In the genomic region with DNA sequence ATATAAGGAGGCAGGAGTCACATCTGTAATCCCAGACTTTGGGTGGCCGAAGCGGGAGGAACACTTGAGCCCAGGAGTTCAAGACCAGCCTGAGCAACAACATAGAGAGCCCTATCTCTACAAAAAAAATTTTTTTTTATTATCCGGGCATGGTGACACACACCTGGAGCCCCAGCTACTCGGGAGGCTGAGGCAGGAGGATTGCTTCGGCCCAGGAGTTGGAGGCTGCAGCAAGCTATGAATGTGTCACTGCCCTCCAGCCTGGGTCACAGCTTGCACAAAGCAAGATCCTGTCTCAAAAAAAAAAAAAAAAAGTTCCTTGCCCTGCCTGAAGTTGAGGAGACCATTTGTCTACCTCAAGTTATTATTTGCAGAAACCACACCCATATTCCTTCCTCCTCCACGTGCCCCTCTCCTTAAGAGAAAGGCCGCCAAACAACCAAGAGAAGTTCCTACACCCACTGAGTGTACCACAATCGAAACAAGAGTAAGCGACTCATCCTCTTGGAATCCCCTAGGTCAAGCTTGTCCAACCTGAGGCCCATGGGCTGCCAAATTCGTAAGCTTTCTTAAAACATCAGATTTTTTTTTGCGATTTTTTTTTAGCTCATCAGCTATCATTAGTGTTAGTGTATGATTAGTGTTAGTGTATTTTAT, we compare ENCODE assay signal across 11 cellular contexts. TPM values are rescaled to one million over a fixed set of nuclear protein-coding genes. Genes with fewer than 3 reads are reported as not detected.
DNase-seq lines count a peak whose midpoint lies in the region; ATAC-seq and TF ChIP-seq lines count a peak whose summit lies in the region.
"Had no signal": no experiment of that assay in that cellular context is flagged by ENCODE, and none has a peak within 500 bp of the region (broad histone marks: within the 10 kb centered on the region; RNA-seq: fewer than 3 reads in every experiment).

No MANE protein-coding gene starts in this region.

- no peaks in the 10 kb centered on the region for H3K9me3 ChIP-seq in CD4-positive, alpha-beta memory T cell (ENCODE audit: control insufficient read depth in 1 of 2, low read length in 2 of 2)
- H3K9me3 ChIP-seq in mucosa of descending colon: no peaks in the 10 kb centered on the region
- H3K9me3 ChIP-seq: thoracic aorta had no signal

- peaks cover 0 to 3% of the 10 kb centered on the region in 2 donors for H3K36me3 Mint-ChIP-seq in CD4-positive, alpha-beta memory T cell
- no peaks in the 10 kb centered on the region for H3K36me3 Mint-ChIP-seq in natural killer cell

- no peak overlapping the region for H3K4me3 ChIP-seq in CD4-positive, alpha-beta memory T cell (ENCODE audit: low read length in 2 of 2)
- H3K4me3 ChIP-seq in LNCaP clone FGC (ENCODE audit: low read depth, low read length) (peak overlapping the region; percentile 71), mucosa of descending colon (no peak overlapping the region)
- H3K4me3 ChIP-seq: thoracic aorta had no signal

- peaks cover 0 to 2% of the 10 kb centered on the region in 2 donors for H3K27me3 Mint-ChIP-seq in CD4-positive, alpha-beta memory T cell
- peaks cover 0 to 2% of the 10 kb centered on the region in 2 donors for H3K27me3 Mint-ChIP-seq in natural killer cell (ENCODE audit: low read depth in 2 of 2)

- H3K27me3 ChIP-seq in CD4-positive, alpha-beta memory T cell (ENCODE audit: insufficient read depth, low read length): no peaks in the 10 kb centered on the region

- H3K36me3 ChIP-seq in CD4-positive, alpha-beta memory T cell (ENCODE audit: insufficient read depth, low read length): no peaks in the 10 kb centered on the region
- no peaks in the 10 kb centered on the region for H3K36me3 ChIP-seq in mucosa of descending colon (ENCODE audit: low read depth)
- H3K36me3 ChIP-seq: thoracic aorta had no signal

- CTCF ChIA-PET in CD4-positive, alpha-beta memory T cell (lab: Charles Lee; ENCODE audit: partially characterized antibody): interaction anchor here (1.3 to 9.8 kb wide), 4 partner anchors 10 to 109 kb away, joined by 5 to 105 read pairs (median 68); no protein-coding TSS in a partner anchor

- ATAC-seq in natural killer cell: no peak
- ATAC-seq in GM21528 (IDR thresholded peaks at IDR 0.05; ENCODE audit: low FRiP score, unreplicated experiment): no peak
- ATAC-seq in SK-N-SH treated with all-trans-retinoic acid at 6 μM for 48 hours: no peak
- ATAC-seq in mucosa of descending colon: no peak
- ATAC-seq: esophagus mucosa had no signal

- POLR2A ChIA-PET in CD4-positive, alpha-beta memory T cell (lab: Charles Lee; ENCODE audit: partially characterized antibody): no interaction called here

- no peak overlapping the region for H3K27ac ChIP-seq in CD4-positive, alpha-beta memory T cell (ENCODE audit: low read depth, low read length)
- H3K27ac ChIP-seq: thoracic aorta had no signal

- no peak for DNase-seq in CD4-positive, alpha-beta memory T cell
- DNase-seq in LNCaP clone FGC (ENCODE audit: low read depth): no peak
- peak; percentile 57 for DNase-seq in astrocyte of the hippocampus (ENCODE audit: low read depth, low spot score)
- no peak for DNase-seq in natural killer cell
- DNase-seq in mucosa of descending colon: no peak
- no peak for DNase-seq in head of caudate nucleus
- DNase-seq: NCI-H1694 had no signal

- H3K9me3 Mint-ChIP-seq in CD4-positive, alpha-beta memory T cell: peaks cover 0 to 1% (median 0%) of the 10 kb centered on the region in 8 donors
- no peaks in the 10 kb centered on the region for H3K9me3 Mint-ChIP-seq in natural killer cell

- H3K4me3 Mint-ChIP-seq in CD4-positive, alpha-beta memory T cell: peak overlapping the region in 7 of 8 donors; percentile 82 to 93 (median 85)
- peak overlapping the region; percentile 74 for H3K4me3 Mint-ChIP-seq in natural killer cell

- intact Hi-C loops in CD4-positive, alpha-beta memory T cell (cut with micrococcal nuclease): no loop called here
- intact Hi-C loops in natural killer cell (cut with micrococcal nuclease) (no loop called here), mucosa of descending colon (cut with DNase I, micrococcal nuclease) (loop anchor here (5.0 to 10.0 kb wide), 2 partner anchors 83 to 86 kb away; no protein-coding TSS in a partner anchor), head of caudate nucleus (cut with DNase I) (no loop called here)

- peak overlapping the region; percentile 16 to 79 (median 69) for H3K27ac Mint-ChIP-seq in CD4-positive, alpha-beta memory T cell
- H3K27ac Mint-ChIP-seq in natural killer cell: no peak overlapping the region

- H3K4me1 ChIP-seq in CD4-positive, alpha-beta memory T cell (ENCODE audit: insufficient read depth, low read length): peaks cover 14% of the 10 kb centered on the region
- H3K4me1 ChIP-seq in mucosa of descending colon (ENCODE audit: low read depth): peaks cover 17% of the 10 kb centered on the region

- H3K4me1 Mint-ChIP-seq in CD4-positive, alpha-beta memory T cell: peaks cover 23 to 41% (median 30%) of the 10 kb centered on the region in 4 donors
- peaks cover 15 to 16% of the 10 kb centered on the region in 2 donors for H3K4me1 Mint-ChIP-seq in natural killer cell

- no peak for TF ChIP-seq CTCF in LNCaP clone FGC (IDR thresholded peaks at IDR 0.05; ENCODE audit: control insufficient read depth, extremely low read depth, insufficient read depth)
- TF ChIP-seq CTCF in natural killer cell (IDR thresholded peaks at IDR 0.05): no peak
- TF ChIP-seq CTCF in mucosa of descending colon (IDR thresholded peaks at IDR 0.05): no peak

TF ChIP-seq in SK-N-SH treated with all-trans-retinoic acid at 6 μM for 48 hours, 23 proteins besides CTCF, POLR2A, EP300 and RAD21:
- TF ChIP-seq OSR1 (CRISPR knock-in tag; IDR thresholded peaks at IDR 0.05): no peak
- TF ChIP-seq SNAI2 (CRISPR knock-in tag; IDR thresholded peaks at IDR 0.05): no peak
- TF ChIP-seq, protein P1, sequence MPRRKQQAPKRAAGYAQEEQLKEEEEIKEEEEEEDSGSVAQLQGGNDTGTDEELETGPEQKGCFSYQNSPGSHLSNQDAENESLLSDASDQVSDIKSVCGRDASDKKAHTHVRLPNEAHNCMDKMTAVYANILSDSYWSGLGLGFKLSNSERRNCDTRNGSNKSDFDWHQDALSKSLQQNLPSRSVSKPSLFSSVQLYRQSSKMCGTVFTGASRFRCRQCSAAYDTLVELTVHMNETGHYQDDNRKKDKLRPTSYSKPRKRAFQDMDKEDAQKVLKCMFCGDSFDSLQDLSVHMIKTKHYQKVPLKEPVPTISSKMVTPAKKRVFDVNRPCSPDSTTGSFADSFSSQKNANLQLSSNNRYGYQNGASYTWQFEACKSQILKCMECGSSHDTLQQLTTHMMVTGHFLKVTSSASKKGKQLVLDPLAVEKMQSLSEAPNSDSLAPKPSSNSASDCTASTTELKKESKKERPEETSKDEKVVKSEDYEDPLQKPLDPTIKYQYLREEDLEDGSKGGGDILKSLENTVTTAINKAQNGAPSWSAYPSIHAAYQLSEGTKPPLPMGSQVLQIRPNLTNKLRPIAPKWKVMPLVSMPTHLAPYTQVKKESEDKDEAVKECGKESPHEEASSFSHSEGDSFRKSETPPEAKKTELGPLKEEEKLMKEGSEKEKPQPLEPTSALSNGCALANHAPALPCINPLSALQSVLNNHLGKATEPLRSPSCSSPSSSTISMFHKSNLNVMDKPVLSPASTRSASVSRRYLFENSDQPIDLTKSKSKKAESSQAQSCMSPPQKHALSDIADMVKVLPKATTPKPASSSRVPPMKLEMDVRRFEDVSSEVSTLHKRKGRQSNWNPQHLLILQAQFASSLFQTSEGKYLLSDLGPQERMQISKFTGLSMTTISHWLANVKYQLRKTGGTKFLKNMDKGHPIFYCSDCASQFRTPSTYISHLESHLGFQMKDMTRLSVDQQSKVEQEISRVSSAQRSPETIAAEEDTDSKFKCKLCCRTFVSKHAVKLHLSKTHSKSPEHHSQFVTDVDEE (CRISPR knock-in tag; IDR thresholded peaks at IDR 0.05): no peak
- no peak for TF ChIP-seq CSDC2 (CRISPR knock-in tag; IDR thresholded peaks at IDR 0.05)
- no peak for TF ChIP-seq TCF4 (CRISPR knock-in tag; IDR thresholded peaks at IDR 0.05; ENCODE audit: borderline replicate concordance)
- TF ChIP-seq BACH2 (CRISPR knock-in tag; IDR thresholded peaks at IDR 0.05; ENCODE audit: borderline replicate concordance): no peak

RNA-seq across cellular contexts. Expression of gene ABCC4, which starts 2.2 kb away (rescaled TPM):
- 1 to 10 TPM; 7.9 to 10.0 TPM for total RNA-seq in CD4-positive, alpha-beta memory T cell
- 1 to 10 TPM; 4.8 to 6.0 TPM for polyA plus RNA-seq in CD4-positive, alpha-beta memory T cell
- total RNA-seq in natural killer cell: 10 to 100 TPM in 1 of 3 donors, 1 to 10 TPM in 2; 4.8 to 10.3 (median 6.5) TPM
- 10 to 100 TPM; 19.3 to 35.1 (median 30.2) TPM for total RNA-seq in mucosa of descending colon

Comparison
In these comparisons a context has a peak if more than half of its experiments do, and no peak if none do; other contexts are left out.
1. H3K27ac Mint-ChIP-seq: peak in CD4-positive, alpha-beta memory T cell (7 of 7); none in natural killer cell (0 of 2).
2. intact Hi-C loops: an anchor here in mucosa of descending colon (5.0 to 10.0 kb wide); none called in CD4-positive, alpha-beta memory T cell, natural killer cell and head of caudate nucleus.